Comparison of ENCODE assay signal across 18 cellular contexts in the genomic region with DNA sequence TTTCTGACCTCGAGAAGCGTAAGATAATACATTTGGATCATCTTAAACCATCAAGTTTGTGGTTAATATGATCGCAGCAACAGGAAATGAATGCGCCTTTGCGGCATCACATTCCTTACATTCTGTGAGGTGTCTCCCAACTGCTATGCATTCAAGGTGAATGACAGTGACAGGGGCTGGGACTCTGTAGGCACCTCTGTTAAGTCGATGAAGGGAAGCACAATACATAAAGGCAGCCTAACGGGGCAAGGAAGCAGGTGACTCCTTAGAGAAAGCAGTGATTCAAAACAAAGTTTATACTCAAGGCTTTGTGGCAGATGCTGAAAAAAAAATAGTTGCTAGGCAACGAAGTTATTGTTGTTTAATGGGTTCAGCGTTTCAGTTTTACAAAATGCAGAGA. TPM values are rescaled to one million over a fixed set of nuclear protein-coding genes. Genes with fewer than 3 reads are reported as not detected.
DNase-seq lines count a peak whose midpoint lies in the region; ATAC-seq and TF ChIP-seq lines count a peak whose summit lies in the region.
"Had no signal": no experiment of that assay in that cellular context is flagged by ENCODE, and none has a peak within 500 bp of the region (broad histone marks: within the 10 kb centered on the region; RNA-seq: fewer than 3 reads in every experiment).

No MANE protein-coding gene starts in this region.

- H3K27ac ChIP-seq in PC-3 (ENCODE audit: low read length): no peak overlapping the region
- H3K27ac ChIP-seq: SK-N-MC, spleen, WERI-Rb-1 had no signal

- H3K4me3 Mint-ChIP-seq in activated T-cell treated with anti-CD3 and anti-CD28 coated beads, Interleukin-2, amount 50 U/mL, for 72 hours: no peak overlapping the region
- no peak overlapping the region for H3K4me3 Mint-ChIP-seq in activated T-cell treated with anti-CD3 and anti-CD28 coated beads, Interleukin-2, amount 50 U/mL, for 4 hours
- H3K4me3 Mint-ChIP-seq in stimulated activated memory B cell treated with anti-CD40 and anti-IgM and Interleukin-4, amounts not matched to agents 10 μg/mL and 1 μg/mL and 100 μg/mL, for 72 hours: no peak overlapping the region
- H3K4me3 Mint-ChIP-seq: neural crest cell had no signal

- H3K9ac ChIP-seq in PC-3 (ENCODE audit: low read length): no peak overlapping the region

- CTCF ChIA-PET in PC-3 (lab: Charles Lee): no interaction called here

- no peak overlapping the region for H3K4me2 ChIP-seq in PC-3 (ENCODE audit: low read length)

- H3K79me2 ChIP-seq in PC-3 (ENCODE audit: low read length): peaks cover 18% of the 10 kb centered on the region

- H3K9me2 ChIP-seq in PC-3 (replicated peaks; ENCODE audit: low read length): no peaks in the 10 kb centered on the region

- H3K9me3 Mint-ChIP-seq in activated T-cell treated with anti-CD3 and anti-CD28 coated beads, Interleukin-2, amount 50 U/mL, for 72 hours: no peaks in the 10 kb centered on the region
- no peaks in the 10 kb centered on the region for H3K9me3 Mint-ChIP-seq in activated T-cell treated with anti-CD3 and anti-CD28 coated beads, Interleukin-2, amount 50 U/mL, for 4 hours
- no peaks in the 10 kb centered on the region for H3K9me3 Mint-ChIP-seq in stimulated activated memory B cell treated with anti-CD40 and anti-IgM and Interleukin-4, amounts not matched to agents 10 μg/mL and 1 μg/mL and 100 μg/mL, for 72 hours
- H3K9me3 Mint-ChIP-seq: neural crest cell had no signal

- H3K4me3 ChIP-seq in PC-3 (ENCODE audit: low read length): no peak overlapping the region
- H3K4me3 ChIP-seq: SK-N-MC, spleen had no signal

- no peak for DNase-seq in activated T-cell treated with anti-CD3 and anti-CD28 coated beads, Interleukin-2, amount 50 U/mL, for 72 hours
- DNase-seq in activated T-cell treated with anti-CD3 and anti-CD28 coated beads, Interleukin-2, amount 50 U/mL, for 4 hours: no peak
- peak; percentile 41 for DNase-seq in PC-3
- peak; percentile 37 for DNase-seq in dermis blood vessel endothelial cell
- DNase-seq in foreskin melanocyte: no peak
- no peak for DNase-seq in stimulated activated CD4-positive, alpha-beta T cell treated with anti-CD3 and anti-CD28 coated beads, Interleukin-2, amount 100 ng/mL, for 48 hours
- DNase-seq: activated T-cell treated with anti-CD3 and anti-CD28 coated beads for 4 hours, anterior cingulate cortex, DMS53, left colon, NCI-H146, NCI-H774, spleen, WERI-Rb-1 had no signal

- no peak for TF ChIP-seq CTCF in PC-3 (conservative IDR thresholded peaks at IDR 0.05; ENCODE audit: low read depth, low read length)

- POLR2A ChIA-PET in PC-3 (lab: Charles Lee; ENCODE audit: unreplicated experiment): no interaction called here

- peaks cover 27% of the 10 kb centered on the region for H3K4me1 Mint-ChIP-seq in activated T-cell treated with anti-CD3 and anti-CD28 coated beads, Interleukin-2, amount 50 U/mL, for 72 hours (ENCODE audit: low read depth)
- H3K4me1 Mint-ChIP-seq in activated T-cell treated with anti-CD3 and anti-CD28 coated beads, Interleukin-2, amount 50 U/mL, for 4 hours (ENCODE audit: low read depth): peaks cover 23% of the 10 kb centered on the region
- H3K4me1 Mint-ChIP-seq in stimulated activated memory B cell treated with anti-CD40 and anti-IgM and Interleukin-4, amounts not matched to agents 10 μg/mL and 1 μg/mL and 100 μg/mL, for 72 hours: peaks cover 9% of the 10 kb centered on the region

- H3K27me3 ChIP-seq in PC-3 (ENCODE audit: low read length): no peaks in the 10 kb centered on the region
- H3K27me3 ChIP-seq: spleen had no signal

- H3K27ac Mint-ChIP-seq in activated T-cell treated with anti-CD3 and anti-CD28 coated beads, Interleukin-2, amount 50 U/mL, for 72 hours: peak overlapping the region; percentile 50
- peak overlapping the region; percentile 65 for H3K27ac Mint-ChIP-seq in stimulated activated memory B cell treated with anti-CD40 and anti-IgM and Interleukin-4, amounts not matched to agents 10 μg/mL and 1 μg/mL and 100 μg/mL, for 72 hours

- H3K36me3 Mint-ChIP-seq in activated T-cell treated with anti-CD3 and anti-CD28 coated beads, Interleukin-2, amount 50 U/mL, for 72 hours (ENCODE audit: insufficient read depth in 2 of 2): peaks cover 14 to 52% of the 10 kb centered on the region in 2 donors
- H3K36me3 Mint-ChIP-seq in activated T-cell treated with anti-CD3 and anti-CD28 coated beads, Interleukin-2, amount 50 U/mL, for 4 hours (ENCODE audit: insufficient read depth): peaks cover 58% of the 10 kb centered on the region
- H3K36me3 Mint-ChIP-seq in stimulated activated memory B cell treated with anti-CD40 and anti-IgM and Interleukin-4, amounts not matched to agents 10 μg/mL and 1 μg/mL and 100 μg/mL, for 72 hours: peaks cover 78% of the 10 kb centered on the region

- no peak overlapping the region for H2AFZ ChIP-seq in PC-3 (ENCODE audit: low read length)

- H3F3A ChIP-seq in PC-3 (ENCODE audit: low read length, unreplicated experiment): peaks cover under 1% of the 10 kb centered on the region

- H4K20me1 ChIP-seq in PC-3 (ENCODE audit: low read length): no peaks in the 10 kb centered on the region

- intact Hi-C loops in PC-3 (cut with micrococcal nuclease): no loop called here

- BruUV-seq in PC-3 (replicated peaks; lab: Mats Ljungman, UMichigan): no TSS peak

- H3K4me1 ChIP-seq in PC-3 (ENCODE audit: insufficient read depth, low read length): peaks cover 25% of the 10 kb centered on the region

- H3K27me3 Mint-ChIP-seq in activated T-cell treated with anti-CD3 and anti-CD28 coated beads, Interleukin-2, amount 50 U/mL, for 72 hours (ENCODE audit: low read depth): no peaks in the 10 kb centered on the region
- no peaks in the 10 kb centered on the region for H3K27me3 Mint-ChIP-seq in activated T-cell treated with anti-CD3 and anti-CD28 coated beads, Interleukin-2, amount 50 U/mL, for 4 hours (ENCODE audit: low read depth)
- H3K27me3 Mint-ChIP-seq in stimulated activated memory B cell treated with anti-CD40 and anti-IgM and Interleukin-4, amounts not matched to agents 10 μg/mL and 1 μg/mL and 100 μg/mL, for 72 hours: no peaks in the 10 kb centered on the region

- H3K9me3 ChIP-seq in PC-3 (ENCODE audit: low read length): no peaks in the 10 kb centered on the region
- H3K9me3 ChIP-seq: spleen had no signal

- H3K36me3 ChIP-seq in PC-3 (ENCODE audit: low read depth, low read length): peaks cover 77% of the 10 kb centered on the region

- ATAC-seq in activated T-cell treated with anti-CD3 and anti-CD28 coated beads, Interleukin-2, amount 50 U/mL, for 72 hours (replicated peaks in 1 of 2): no peak
- no peak for ATAC-seq in activated T-cell treated with anti-CD3 and anti-CD28 coated beads, Interleukin-2, amount 50 U/mL, for 4 hours
- ATAC-seq in PC-3 (peak; percentile 23), HG02970 (IDR thresholded peaks at IDR 0.05; ENCODE audit: low FRiP score, unreplicated experiment) (no peak)
- ATAC-seq in stimulated activated memory B cell treated with anti-CD40 and anti-IgM and Interleukin-4, amounts not matched to agents 10 μg/mL and 1 μg/mL and 100 μg/mL, for 72 hours: no peak
- ATAC-seq: left colon had no signal

RNA-seq across cellular contexts. Expression of gene EVPL, which starts 21.6 kb away (rescaled TPM):
- total RNA-seq in activated T-cell treated with anti-CD3 and anti-CD28 coated beads, Interleukin-2, amount 50 U/mL, for 72 hours: under 1 TPM; 0.09 to 0.19 TPM
- under 1 TPM; 0.11 to 0.18 (median 0.11) TPM for total RNA-seq in activated T-cell treated with anti-CD3 and anti-CD28 coated beads, Interleukin-2, amount 50 U/mL, for 4 hours
- total RNA-seq in PC-3 (2014; rRNA removed) (38.8 and 48.3 TPM in 2 replicates), dermis blood vessel endothelial cell (under 0.01 and 0.05 TPM in 2 replicates)
- total RNA-seq: neural crest cell had no signal

RNA-seq across cellular contexts. Expression of gene SRP68, which starts 23.6 kb away (rescaled TPM):
- total RNA-seq in activated T-cell treated with anti-CD3 and anti-CD28 coated beads, Interleukin-2, amount 50 U/mL, for 72 hours: 100 to 1,000 TPM; 138 to 144 TPM
- 100 to 1,000 TPM in 2 of 3 donors, 10 to 100 TPM in 1; 88.4 to 114 (median 105) TPM for total RNA-seq in activated T-cell treated with anti-CD3 and anti-CD28 coated beads, Interleukin-2, amount 50 U/mL, for 4 hours
- 60.8 and 71.4 TPM in 2 replicates for total RNA-seq in PC-3 (2014; rRNA removed)
- 28.2 and 60.7 TPM in 2 replicates for total RNA-seq in dermis blood vessel endothelial cell

RNA-seq across cellular contexts. Expression of gene GALR2, which starts 25.9 kb away (rescaled TPM):
- total RNA-seq in activated T-cell treated with anti-CD3 and anti-CD28 coated beads, Interleukin-2, amount 50 U/mL, for 72 hours: 10 to 100 TPM in 1 of 2 donors, 1 to 10 TPM in 1; 9.5 to 10.6 TPM
- 10 to 100 TPM in 2 of 3 donors, 1 to 10 TPM in 1; 6.1 to 12.6 (median 10.2) TPM for total RNA-seq in activated T-cell treated with anti-CD3 and anti-CD28 coated beads, Interleukin-2, amount 50 U/mL, for 4 hours
- total RNA-seq in PC-3 (2014; rRNA removed) (0.69 and 2.2 TPM in 2 replicates), dermis blood vessel endothelial cell (0.19 TPM in 1 of 2 replicates, not detected in the other)
- total RNA-seq: left colon, neural crest cell had no signal

RNA-seq across cellular contexts. Expression of gene ZACN, which starts 30.3 kb away (rescaled TPM):
- 10 to 100 TPM in 1 of 2 donors, 1 to 10 TPM in 1; 9.1 to 10.3 TPM for total RNA-seq in activated T-cell treated with anti-CD3 and anti-CD28 coated beads, Interleukin-2, amount 50 U/mL, for 72 hours
- 1 to 10 TPM; 4.9 to 9.7 (median 8.1) TPM for total RNA-seq in activated T-cell treated with anti-CD3 and anti-CD28 coated beads, Interleukin-2, amount 50 U/mL, for 4 hours
- total RNA-seq in PC-3 (2014; rRNA removed) (0.11 TPM in 1 of 2 replicates, not detected in the other), dermis blood vessel endothelial cell (not detected in 2 replicates)

RNA-seq across cellular contexts. Expression of gene CDK3, which starts 48.1 kb away (rescaled TPM):
- total RNA-seq in activated T-cell treated with anti-CD3 and anti-CD28 coated beads, Interleukin-2, amount 50 U/mL, for 72 hours: 1 to 10 TPM; 8.7 to 9.1 TPM
- total RNA-seq in activated T-cell treated with anti-CD3 and anti-CD28 coated beads, Interleukin-2, amount 50 U/mL, for 4 hours: 1 to 10 TPM; 3.3 to 5.5 (median 3.8) TPM
- total RNA-seq in PC-3 (2014; rRNA removed) (4.3 and 8.5 TPM in 2 replicates), dermis blood vessel endothelial cell (0.51 and 2.1 TPM in 2 replicates)

Comparison
In these comparisons a context has a peak if more than half of its experiments do, and no peak if none do; other contexts are left out.
1. DNase-seq: peak in PC-3 (single experiment) and dermis blood vessel endothelial cell (single experiment); none in activated T-cell treated with anti-CD3 and anti-CD28 coated beads, Interleukin-2, amount 50 U/mL, for 72 hours (0 of 2), activated T-cell treated with anti-CD3 and anti-CD28 coated beads, Interleukin-2, amount 50 U/mL, for 4 hours (single experiment), foreskin melanocyte (single experiment) and stimulated activated CD4-positive, alpha-beta T cell treated with anti-CD3 and anti-CD28 coated beads, Interleukin-2, amount 100 ng/mL, for 48 hours (0 of 2).
2. RNA of gene EVPL, which starts 21.6 kb away (total RNA-seq): 38.8 to 48.3 TPM in PC-3; 0.09 to 0.19 TPM in activated T-cell treated with anti-CD3 and anti-CD28 coated beads, Interleukin-2, amount 50 U/mL, for 72 hours, 0.11 to 0.18 TPM in activated T-cell treated with anti-CD3 and anti-CD28 coated beads, Interleukin-2, amount 50 U/mL, for 4 hours and under 0.01 to 0.05 TPM in dermis blood vessel endothelial cell; every median in the first group is over 10 times any median in the second.